ENCODE assay signal across 23 cellular contexts in genomic region chr4:4755306-4755705, GRCh38.
DNase-seq lines count a peak whose midpoint lies in the region; ATAC-seq and TF ChIP-seq lines count a peak whose summit lies in the region.
"Had no signal": no experiment of that assay in that cellular context is flagged by ENCODE, and none has a peak within 500 bp of the region (broad histone marks: within the 10 kb centered on the region; RNA-seq: fewer than 3 reads in every experiment).

No MANE protein-coding gene starts in this region.

- peaks cover 22% of the 10 kb centered on the region for H4K20me1 ChIP-seq in neural progenitor cell (ENCODE audit: low read depth)

- H2AFZ ChIP-seq in neural progenitor cell (replicated peaks) = no peak overlapping the region

- H3K4me1 ChIP-seq in neural progenitor cell (peaks cover 26% of the 10 kb centered on the region), vagina (peaks cover 27% of the 10 kb centered on the region)
- H3K4me1 ChIP-seq: Peyer's patch had no signal

- H3K4me3 Mint-ChIP-seq in neural progenitor cell = no peak overlapping the region
- H3K4me3 Mint-ChIP-seq: H9 had no signal

- no peak for ATAC-seq in HG02981 (IDR thresholded peaks at IDR 0.05; ENCODE audit: unreplicated experiment)
- ATAC-seq: GM12878 had no signal

- no peak for TF ChIP-seq POLR2A in vagina (IDR thresholded peaks at IDR 0.05)

- peak; percentile 11 for TF ChIP-seq CTCF in GM12864 (IDR thresholded peaks at IDR 0.05; ENCODE audit: low read depth, low read length, missing control alignments)
- TF ChIP-seq CTCF in WERI-Rb-1 (IDR thresholded peaks at IDR 0.05; ENCODE audit: low read depth, low read length) = peak; percentile 49; the same call in 1 of the 2 replicates
- peak; percentile 28 for TF ChIP-seq CTCF in neural progenitor cell (IDR thresholded peaks at IDR 0.05)
- TF ChIP-seq CTCF in vagina (IDR thresholded peaks at IDR 0.05) = no peak

- H3K36me3 Mint-ChIP-seq in neural progenitor cell = no peaks in the 10 kb centered on the region
- H3K36me3 Mint-ChIP-seq: CD14-positive monocyte had no signal

- DNase-seq in GM12864 (ENCODE audit: low read depth) (no peak), NCI-H524 (lab: John Stamatoyannopoulos, UW) (peak; percentile 85 to 95), WERI-Rb-1 (peak; percentile 50), neural progenitor cell (ENCODE audit: low spot score) (peak; percentile 50), vagina (ENCODE audit: extremely low spot score in 2 of 2) (no peak), GOT3 (lab: John Stamatoyannopoulos, UW) (no peak), hypothalamus (lab: John Stamatoyannopoulos, UW) (no peak)
- DNase-seq: ACHN, AML-193, DMS79, H9, Kasumi-1, NCI-H1048, NCI-H1417 treated with DMSO at 0.1 percent for 48 hours, NCI-H187 treated with DMSO at 0.1 percent for 48 hours, NCI-H2107, NCI-H2227 treated with DMSO at 0.1 percent for 48 hours, NCI-H510A, NCI-H774, Peyer's patch had no signal

- peaks cover 16% of the 10 kb centered on the region for H3K27me3 Mint-ChIP-seq in neural progenitor cell (ENCODE audit: insufficient read depth, low read depth)

- no peaks in the 10 kb centered on the region for H3K36me3 ChIP-seq in WERI-Rb-1
- H3K36me3 ChIP-seq in neural progenitor cell = no peaks in the 10 kb centered on the region
- H3K36me3 ChIP-seq in vagina = no peaks in the 10 kb centered on the region
- H3K36me3 ChIP-seq: Peyer's patch had no signal

- intact Hi-C loops in vagina (cut with DNase I) = no loop called here

- H3F3A ChIP-seq in neural progenitor cell (ENCODE audit: low read depth) = peaks cover 4% of the 10 kb centered on the region

- H3K9me3 ChIP-seq in WERI-Rb-1 (ENCODE audit: severe bottlenecking) = no peaks in the 10 kb centered on the region
- H3K9me3 ChIP-seq in neural progenitor cell (ENCODE audit: low read depth) = no peaks in the 10 kb centered on the region
- no peaks in the 10 kb centered on the region for H3K9me3 ChIP-seq in vagina
- H3K9me3 ChIP-seq: Peyer's patch had no signal

- H3K27me3 ChIP-seq in WERI-Rb-1 (ENCODE audit: insufficient read depth, low read depth, severe bottlenecking) (no peaks in the 10 kb centered on the region), neural progenitor cell (peaks cover 56% of the 10 kb centered on the region), vagina (no peaks in the 10 kb centered on the region)
- H3K27me3 ChIP-seq: Peyer's patch had no signal

- H3K27ac ChIP-seq in WERI-Rb-1 (no peak overlapping the region), neural progenitor cell (no peak overlapping the region), vagina (no peak overlapping the region)
- H3K27ac ChIP-seq: Peyer's patch had no signal

- H3K9ac ChIP-seq in neural progenitor cell = no peak overlapping the region

- peaks cover 80% of the 10 kb centered on the region for H3K4me1 Mint-ChIP-seq in neural progenitor cell
- H3K4me1 Mint-ChIP-seq: CD14-positive monocyte had no signal

- H3K4me3 ChIP-seq in GM12864 (ENCODE audit: low read depth, low read length) (no peak overlapping the region), WERI-Rb-1 (ENCODE audit: low read depth, low read length) (no peak overlapping the region), neural progenitor cell (no peak overlapping the region), vagina (no peak overlapping the region)
- H3K4me3 ChIP-seq: GM12878, Peyer's patch had no signal

- peak overlapping the region; percentile 18 for H3K4me2 ChIP-seq in neural progenitor cell

- no peak overlapping the region for H3K27ac Mint-ChIP-seq in neural progenitor cell
- H3K27ac Mint-ChIP-seq: CD14-positive monocyte, H9 had no signal

- H3K9me3 Mint-ChIP-seq in neural progenitor cell = peaks cover 2% of the 10 kb centered on the region
- H3K9me3 Mint-ChIP-seq: H9 had no signal

- H3K79me2 ChIP-seq in neural progenitor cell (ENCODE audit: low read depth) = no peaks in the 10 kb centered on the region

Comparison
In these comparisons a context has a peak if more than half of its experiments do, and no peak if none do; other contexts are left out.
1. DNase-seq: peak in NCI-H524 (2 of 2), WERI-Rb-1 (single experiment) and neural progenitor cell (single experiment); none in GM12864 (single experiment), vagina (0 of 2), GOT3 (single experiment) and hypothalamus (0 of 51).
2. CTCF ChIP-seq: peak in GM12864 (single experiment), WERI-Rb-1 (single experiment) and neural progenitor cell (single experiment); none in vagina (0 of 3).